Comparison of ENCODE assay signal across 15 cellular contexts in genomic region chr3:130906374-130906995, GRCh38. TPM values are rescaled to one million over a fixed set of nuclear protein-coding genes. Genes with fewer than 3 reads are reported as not detected.
DNase-seq lines count a peak whose midpoint lies in the region; ATAC-seq, FAIRE-seq and TF ChIP-seq lines count a peak whose summit lies in the region.
"Had no signal": no experiment of that assay in that cellular context is flagged by ENCODE, and none has a peak within 500 bp of the region (broad histone marks: within the 10 kb centered on the region; RNA-seq: fewer than 3 reads in every experiment).

No MANE protein-coding gene starts in this region.

- no peak for TF ChIP-seq CTCF in HepG2 (CRISPR knock-in tag; IDR thresholded peaks at IDR 0.05)
- no peak for TF ChIP-seq CTCF in right lobe of liver (IDR thresholded peaks at IDR 0.05)
- TF ChIP-seq CTCF in epithelial cell of esophagus (IDR thresholded peaks at IDR 0.05; ENCODE audit: insufficient read depth, low read depth, low read length, missing control alignments) = no peak
- TF ChIP-seq CTCF in GM20000 (IDR thresholded peaks at IDR 0.05; ENCODE audit: extremely low read depth, missing control alignments) = no peak

- H3K9me3 ChIP-seq in HepG2 (ENCODE audit: low read length) (no peaks in the 10 kb centered on the region), right lobe of liver (no peaks in the 10 kb centered on the region), SJSA1 (replicated peaks) (no peaks in the 10 kb centered on the region)
- H3K9me3 ChIP-seq: prostate gland had no signal

- BruUV-seq in HepG2 (replicated peaks; lab: Mats Ljungman, UMichigan) = no TSS peak

- intact Hi-C loops in HepG2 (cut with micrococcal nuclease; ENCODE audit: unreplicated experiment) = no loop called here
- intact Hi-C loops in right lobe of liver (cut with DNase I) = no loop called here

- no peak for TF ChIP-seq RAD21 in HepG2 (CRISPR knock-in tag; IDR thresholded peaks at IDR 0.05)

- CTCF ChIA-PET in HepG2 (lab: Yijun Ruan, JAX; ENCODE audit: low intra/inter-chr PET ratio, low total read pairs) = no interaction called here

- WGBS in HepG2 (ENCODE audit: low lambda C conversion rate) = 97% methylated on average over 3 of the region's 3 CpGs
- 100% methylated on average over 3 of the region's 3 CpGs for WGBS in right lobe of liver (ENCODE audit: insufficient coverage, low coverage, low lambda C conversion rate, missing lambda C conversion rate)

- no peak overlapping the region for H3K4me3 ChIP-seq in HepG2 (replicated peaks in 1 of 3; ENCODE audit: insufficient read depth in 1 of 3, low read depth in 2 of 3, low read length in 3 of 3)
- no peak overlapping the region for H3K4me3 ChIP-seq in right lobe of liver
- no peak overlapping the region for H3K4me3 ChIP-seq in SJSA1
- H3K4me3 ChIP-seq in epithelial cell of esophagus (ENCODE audit: low read length) = no peak overlapping the region
- H3K4me3 ChIP-seq: GM12878, prostate gland had no signal

- ATAC-seq in HepG2 (no peak), right lobe of liver (no peak), GM18517 (IDR thresholded peaks at IDR 0.05; ENCODE audit: unreplicated experiment) (no peak)
- ATAC-seq in stimulated activated effector memory CD8-positive, alpha-beta T cell treated with anti-CD3 and anti-CD28 coated beads, Interleukin-12 subunit alpha, Interleukin-12 subunit beta, amount 100 ng/mL, for 72 hours = no peak

- H3K36me3 ChIP-seq in HepG2 (replicated peaks in 1 of 2; ENCODE audit: control insufficient read depth in 1 of 2, insufficient read depth in 2 of 2, low read length in 2 of 2) = no peaks in the 10 kb centered on the region; a peak in 1 of 5 replicates
- H3K36me3 ChIP-seq in right lobe of liver = no peaks in the 10 kb centered on the region
- H3K36me3 ChIP-seq in SJSA1 = peaks cover 4% of the 10 kb centered on the region; the same call in 1 of the 2 replicates
- H3K36me3 ChIP-seq: prostate gland had no signal

- H3K4me2 ChIP-seq in HepG2 (ENCODE audit: low read depth, low read length) = no peak overlapping the region

- no peak overlapping the region for H3K4me3 Mint-ChIP-seq in stimulated activated effector memory CD8-positive, alpha-beta T cell treated with anti-CD3 and anti-CD28 coated beads, Interleukin-12 subunit alpha, Interleukin-12 subunit beta, amount 100 ng/mL, for 72 hours
- H3K4me3 Mint-ChIP-seq: stimulated activated naive B cell treated with anti-CD40 and anti-IgM and Interleukin-4, amounts not matched to agents 10 μg/mL and 1 μg/mL and 100 μg/mL, for 72 hours had no signal

- no peak overlapping the region for H2AFZ ChIP-seq in HepG2 (ENCODE audit: low read length)

- DNase-seq in HepG2 (ENCODE audit: low spot score) (no peak), right lobe of liver (no peak), SJSA1 (ENCODE audit: low read depth in 1 of 2, low spot score in 2 of 2) (peak in 1 of 2 experiments; percentile 29), epithelial cell of esophagus (ENCODE audit: low read depth) (peak; percentile 61), GM20000 (ENCODE audit: low spot score) (no peak)
- DNase-seq in activated CD8-positive, alpha-beta memory T cell treated with anti-CD3 and anti-CD28 coated beads, Interleukin-2, amount 50 U/mL, for 48 hours = no peak
- no peak for DNase-seq in stimulated activated effector memory CD8-positive, alpha-beta T cell treated with anti-CD3 and anti-CD28 coated beads, Interleukin-12 subunit alpha, Interleukin-12 subunit beta, amount 100 ng/mL, for 72 hours (ENCODE audit: low spot score in 2 of 2)
- DNase-seq: activated T-cell treated with anti-CD3 and anti-CD28 coated beads, Interleukin-2, amount 50 U/mL, for 48 hours; GOT3; NCI-H446 treated with DMSO at 0.1 percent for 48 hours; stimulated activated CD4-positive, alpha-beta T cell treated with anti-CD3 and anti-CD28 coated beads, Interleukin-2, amount 100 ng/mL, for 48 hours; stimulated activated naive B cell treated with anti-CD40 and anti-IgM and Interleukin-4, amounts not matched to agents 10 μg/mL and 1 μg/mL and 100 μg/mL, for 72 hours had no signal

- TF ChIP-seq POLR2A in HepG2 (IDR thresholded peaks at IDR 0.05; ENCODE audit: insufficient read depth in 1 of 2, low read depth in 2 of 2, low read length in 2 of 2) (no peak), right lobe of liver (IDR thresholded peaks at IDR 0.05) (no peak)

- H3K27ac ChIP-seq in HepG2 (ENCODE audit: extremely low read length, insufficient read depth, low read length) = no peak overlapping the region
- no peak overlapping the region for H3K27ac ChIP-seq in right lobe of liver
- peak overlapping the region; percentile 38 for H3K27ac ChIP-seq in SJSA1

- POLR2A ChIA-PET in HepG2 (lab: Yijun Ruan, JAX) = interaction anchor here (1.4 kb wide), 1 partner anchor 13 kb away, joined by 5 read pairs; the partner anchor contains the start of gene ATP2C1

- no peak overlapping the region for H3K9ac ChIP-seq in HepG2 (ENCODE audit: insufficient read depth, low read depth, low read length)

- FAIRE-seq in HepG2 (lab: Jason Lieb, UNC) = peak; percentile 28
- FAIRE-seq: GM12878 had no signal

- H3K27ac Mint-ChIP-seq in stimulated activated effector memory CD8-positive, alpha-beta T cell treated with anti-CD3 and anti-CD28 coated beads, Interleukin-12 subunit alpha, Interleukin-12 subunit beta, amount 100 ng/mL, for 72 hours = no peak overlapping the region
- H3K27ac Mint-ChIP-seq: stimulated activated naive B cell treated with anti-CD40 and anti-IgM and Interleukin-4, amounts not matched to agents 10 μg/mL and 1 μg/mL and 100 μg/mL, for 72 hours had no signal

- peaks cover 52% of the 10 kb centered on the region for H3K4me1 Mint-ChIP-seq in stimulated activated effector memory CD8-positive, alpha-beta T cell treated with anti-CD3 and anti-CD28 coated beads, Interleukin-12 subunit alpha, Interleukin-12 subunit beta, amount 100 ng/mL, for 72 hours

- in situ Hi-C loops in HepG2 (cut with HindIII; ENCODE audit: extremely low pct_ligation_motif_present, low pct_unique_long_range_greater_than_20kb) = no loop called here

- H3K4me1 ChIP-seq in HepG2 (ENCODE audit: insufficient read depth, low read length) (no peaks in the 10 kb centered on the region), right lobe of liver (no peaks in the 10 kb centered on the region), SJSA1 (replicated peaks) (peaks cover 28% of the 10 kb centered on the region)
- H3K4me1 ChIP-seq: prostate gland had no signal

- TF ChIP-seq EP300 in HepG2 (IDR thresholded peaks at IDR 0.05; ENCODE audit: low read depth in 2 of 2, low read length in 2 of 2) (no peak), HepG2 (CRISPR knock-in tag; IDR thresholded peaks at IDR 0.05; ENCODE audit: borderline replicate concordance) (no peak)

- H3K27me3 ChIP-seq in HepG2 (ENCODE audit: control insufficient read depth in 1 of 2, insufficient read depth in 2 of 2, low read length in 2 of 2) (no peaks in the 10 kb centered on the region), right lobe of liver (no peaks in the 10 kb centered on the region), SJSA1 (replicated peaks) (no peaks in the 10 kb centered on the region)

- H3K36me3 Mint-ChIP-seq in stimulated activated effector memory CD8-positive, alpha-beta T cell treated with anti-CD3 and anti-CD28 coated beads, Interleukin-12 subunit alpha, Interleukin-12 subunit beta, amount 100 ng/mL, for 72 hours = no peaks in the 10 kb centered on the region

- no peaks in the 10 kb centered on the region for H4K20me1 ChIP-seq in HepG2 (ENCODE audit: insufficient read depth, low read length)

- no peaks in the 10 kb centered on the region for H3K9me3 Mint-ChIP-seq in stimulated activated effector memory CD8-positive, alpha-beta T cell treated with anti-CD3 and anti-CD28 coated beads, Interleukin-12 subunit alpha, Interleukin-12 subunit beta, amount 100 ng/mL, for 72 hours

- peaks cover 50% of the 10 kb centered on the region for H3K79me2 ChIP-seq in HepG2 (ENCODE audit: insufficient read depth, low read length)

TF ChIP-seq in HepG2, 621 proteins besides CTCF, POLR2A, EP300 and RAD21 (continues in another document):
- TF ChIP-seq SSRP1 (CRISPR knock-in tag; IDR thresholded peaks at IDR 0.05) = no peak
- no peak for TF ChIP-seq GTF2F1 (IDR thresholded peaks at IDR 0.05; ENCODE audit: low read length)

RNA-seq across cellular contexts. Expression of gene ATP2C1, which starts 12.6 kb away (rescaled TPM):
- 35.4 and 37.6 TPM in 2 replicates for total RNA-seq in HepG2 (2016; rRNA removed; fragmentation: Illumina TruSeq; extraction: Trizol)
- 11.5 and 11.9 TPM in 2 replicates for total RNA-seq in HepG2 (2016; cell fraction: cytosol; rRNA removed; fragmentation: Illumina TruSeq; extraction: Trizol; ENCODE audit: low read depth)
- 34.9 and 36.4 TPM in 2 replicates for total RNA-seq in HepG2 (2016; cell fraction: insoluble cytoplasmic fraction; rRNA removed; fragmentation: Illumina TruSeq; extraction: Trizol)
- 25.8 and 32.2 TPM in 2 replicates for total RNA-seq in HepG2 (2016; cell fraction: membrane; rRNA removed; fragmentation: Illumina TruSeq; extraction: Trizol)
- total RNA-seq in HepG2 (2016; cell fraction: nucleus; rRNA removed; fragmentation: Illumina TruSeq; extraction: Trizol) = 56.8 and 65.6 TPM in 2 replicates
- polyA plus RNA-seq in HepG2 (2011; rRNA removed) = 29.0 and 32.4 TPM in 2 replicates
- polyA plus RNA-seq in HepG2 (2011; cell fraction: cytosol; rRNA removed) = 16.1 and 27.6 TPM in 2 replicates
- 23.3 and 32.3 TPM in 2 replicates for polyA plus RNA-seq in HepG2 (2011; cell fraction: nucleus; rRNA removed)
- 30.6 and 32.0 TPM in 2 replicates for polyA plus RNA-seq in HepG2 (2012)
- 6.5 and 6.7 TPM in 2 replicates for polyA plus RNA-seq in HepG2 (2016; cell fraction: cytosol; fragmentation: Illumina TruSeq; extraction: Trizol; ENCODE audit: low read depth)
- polyA plus RNA-seq in HepG2 (2016; cell fraction: insoluble cytoplasmic fraction; fragmentation: Illumina TruSeq; extraction: Trizol; ENCODE audit: low read depth) = 33.2 and 33.9 TPM in 2 replicates
- polyA plus RNA-seq in HepG2 (2016; cell fraction: membrane; fragmentation: Illumina TruSeq; extraction: Trizol; ENCODE audit: low read depth) = 16.0 and 16.9 TPM in 2 replicates
- 56.2 and 67.8 TPM in 2 replicates for polyA plus RNA-seq in HepG2 (2016; cell fraction: nucleus; fragmentation: Illumina TruSeq; extraction: Trizol; ENCODE audit: insufficient read depth, low read depth)
- 30.6 and 40.4 TPM in 2 replicates for polyA minus RNA-seq in HepG2 (2011; rRNA and poly(A)+ RNA removed; ENCODE audit: low replicate concordance)
- 30.3 and 32.8 TPM in 2 replicates for polyA minus RNA-seq in HepG2 (2011; cell fraction: cytosol; rRNA and poly(A)+ RNA removed)
- polyA minus RNA-seq in HepG2 (2011; cell fraction: nucleus; rRNA and poly(A)+ RNA removed) = 73.3 and 81.3 TPM in 2 replicates
- 10 to 100 TPM; 19.2 to 44.0 (median 27.5) TPM for total RNA-seq in right lobe of liver
- total RNA-seq in SJSA1 (2014; rRNA removed; shearing (Covaris generic)) = 83.2 and 92.9 TPM in 2 replicates
